Comparison of ENCODE assay signal across 9 cellular contexts in the genomic region with DNA sequence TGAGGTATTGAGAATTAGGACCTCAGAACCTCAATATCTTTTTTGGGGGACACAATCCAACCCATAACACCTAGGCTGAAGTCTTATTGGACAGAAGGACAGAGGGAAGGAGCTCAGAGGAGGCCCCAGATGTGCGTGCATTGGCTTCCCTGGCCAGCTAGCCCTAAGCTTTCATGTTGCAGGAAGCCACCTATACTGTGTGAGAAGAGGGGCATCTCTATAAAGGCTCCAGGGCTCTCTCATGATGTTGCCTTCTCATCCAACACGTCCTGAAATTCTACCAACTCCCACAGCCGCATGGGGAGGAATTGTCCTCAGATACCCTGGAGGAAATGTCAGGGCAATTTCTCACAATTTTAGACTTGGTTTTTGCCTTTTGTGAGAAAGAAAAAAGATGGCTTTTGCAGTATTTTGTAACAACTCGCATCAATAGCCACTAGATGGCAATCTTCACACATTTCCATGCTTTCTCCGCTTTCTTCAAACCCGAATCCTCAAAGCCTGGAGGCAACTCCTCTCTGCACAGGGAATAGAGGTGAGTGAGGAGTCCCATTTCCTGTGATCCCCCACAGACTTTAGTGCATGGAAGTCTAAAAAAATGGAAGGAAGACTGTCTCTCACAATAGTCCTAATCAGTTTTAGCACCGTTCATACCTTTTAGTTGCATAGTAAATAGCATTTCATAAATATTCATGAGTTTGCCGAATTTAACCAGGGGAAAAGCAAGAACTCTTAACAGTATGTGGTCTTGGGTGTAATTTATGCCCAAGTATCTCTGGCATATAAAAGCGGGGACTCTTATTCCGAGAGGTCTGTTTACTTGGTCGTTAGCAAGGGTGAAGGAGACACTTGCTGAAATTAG. TPM values are rescaled to one million over a fixed set of nuclear protein-coding genes. Genes with fewer than 3 reads are reported as not detected.
DNase-seq lines count a peak whose midpoint lies in the region; ATAC-seq and TF ChIP-seq lines count a peak whose summit lies in the region.
"Had no signal": no experiment of that assay in that cellular context is flagged by ENCODE, and none has a peak within 500 bp of the region (broad histone marks: within the 10 kb centered on the region; RNA-seq: fewer than 3 reads in every experiment).

No MANE protein-coding gene starts in this region.

- H3K27ac Mint-ChIP-seq in naive thymus-derived CD4-positive, alpha-beta T cell: peak overlapping the region in 1 of 9 donors; percentile 80

- POLR2A ChIA-PET in naive thymus-derived CD4-positive, alpha-beta T cell (lab: Charles Lee): no interaction called here

- H3K4me1 ChIP-seq in esophagus muscularis mucosa: peaks cover 0 to 5% (median 0%) of the 10 kb centered on the region in 4 donors
- H3K4me1 ChIP-seq in naive thymus-derived CD4-positive, alpha-beta T cell (ENCODE audit: control insufficient read depth in 2 of 2, insufficient read depth in 2 of 2, low read length in 2 of 2): no peaks in the 10 kb centered on the region

- no peaks in the 10 kb centered on the region for H3K9me3 Mint-ChIP-seq in naive thymus-derived CD4-positive, alpha-beta T cell

- TF ChIP-seq POLR2A in esophagus muscularis mucosa (IDR thresholded peaks at IDR 0.05; ENCODE audit: low read depth): no peak

- no peaks in the 10 kb centered on the region for H3K36me3 Mint-ChIP-seq in naive thymus-derived CD4-positive, alpha-beta T cell

- H3K27ac ChIP-seq in esophagus muscularis mucosa (replicated peaks in 1 of 4): no peak overlapping the region
- H3K27ac ChIP-seq in naive thymus-derived CD4-positive, alpha-beta T cell (ENCODE audit: low read depth, low read length): no peak overlapping the region

- no peak for TF ChIP-seq EP300 in esophagus muscularis mucosa (IDR thresholded peaks at IDR 0.05)

- no peaks in the 10 kb centered on the region for H3K36me3 ChIP-seq in esophagus muscularis mucosa
- no peaks in the 10 kb centered on the region for H3K36me3 ChIP-seq in naive thymus-derived CD4-positive, alpha-beta T cell (ENCODE audit: control insufficient read depth in 2 of 3, insufficient read depth in 3 of 3, low read length in 3 of 3)

- peaks cover 0 to 17% (median 4%) of the 10 kb centered on the region in 5 donors for H3K27me3 Mint-ChIP-seq in naive thymus-derived CD4-positive, alpha-beta T cell

- DNase-seq in Caki2 (ENCODE audit: low read depth) (peak; percentile 20), LoVo (ENCODE audit: low spot score) (peak; percentile 41), SHP77 (lab: John Stamatoyannopoulos, UW) (peak; percentile 59 to 65), esophagus muscularis mucosa (ENCODE audit: extremely low spot score) (peak; percentile 42)
- DNase-seq in naive thymus-derived CD4-positive, alpha-beta T cell: peak in 7 of 9 donors; percentile 11 to 45 (median 40)
- DNase-seq in activated CD4-positive, alpha-beta T cell treated with anti-CD3 and anti-CD28 coated beads, Interleukin-2, amount 50 U/mL, for 1 hour: no peak

- WGBS in esophagus muscularis mucosa: 31% methylated on average over 11 of the region's 11 CpGs

- peak; percentile 52 to 62 (median 57) for TF ChIP-seq CTCF in esophagus muscularis mucosa (IDR thresholded peaks at IDR 0.05)

- ATAC-seq in GM19372 (IDR thresholded peaks at IDR 0.05; ENCODE audit: low read depth, unreplicated experiment) (peak; percentile 75), GM21717 (IDR thresholded peaks at IDR 0.05; ENCODE audit: unreplicated experiment) (no peak)
- ATAC-seq in naive thymus-derived CD4-positive, alpha-beta T cell: peak; percentile 66

- H3K9me3 ChIP-seq in esophagus muscularis mucosa: no peaks in the 10 kb centered on the region
- no peaks in the 10 kb centered on the region for H3K9me3 ChIP-seq in naive thymus-derived CD4-positive, alpha-beta T cell (ENCODE audit: control insufficient read depth in 2 of 3, low read length in 3 of 3)

- peaks cover 0 to 17% (median 0%) of the 10 kb centered on the region in 4 donors for H3K27me3 ChIP-seq in esophagus muscularis mucosa
- H3K27me3 ChIP-seq in naive thymus-derived CD4-positive, alpha-beta T cell (ENCODE audit: control insufficient read depth in 2 of 2, insufficient read depth in 2 of 2, low read length in 2 of 2): no peaks in the 10 kb centered on the region

- no peak overlapping the region for H3K4me3 ChIP-seq in esophagus muscularis mucosa
- no peak overlapping the region for H3K4me3 ChIP-seq in naive thymus-derived CD4-positive, alpha-beta T cell (ENCODE audit: low read length)

- H3K4me1 Mint-ChIP-seq in naive thymus-derived CD4-positive, alpha-beta T cell: peaks cover 0 to 6% (median 4%) of the 10 kb centered on the region in 7 donors

- H3K4me3 Mint-ChIP-seq in naive thymus-derived CD4-positive, alpha-beta T cell: peak overlapping the region in 7 of 10 donors; percentile 26 to 78 (median 68)

- CTCF ChIA-PET in naive thymus-derived CD4-positive, alpha-beta T cell (lab: Charles Lee): interaction anchor here (0.9 to 2.8 kb wide), 4 partner anchors 29 to 37 kb away, joined by 3 to 8 read pairs (median 6); no protein-coding TSS in a partner anchor

- intact Hi-C loops in esophagus muscularis mucosa (cut with DNase I): no loop called here
- intact Hi-C loops in naive thymus-derived CD4-positive, alpha-beta T cell (cut with micrococcal nuclease): loop anchor here (1.0 to 2.0 kb wide), 3 partner anchors 31 to 127 kb away; no protein-coding TSS in a partner anchor

- in situ Hi-C loops in Caki2 (cut with HindIII; ENCODE audit: low pct_unique_long_range_greater_than_20kb, low sequenced_read_pairs): no loop called here

RNA-seq across cellular contexts. Expression of gene PPP3R2, which starts 7.4 kb away (rescaled TPM):
- total RNA-seq in Caki2 (2014; rRNA removed; shearing (Covaris generic); ENCODE audit: low replicate concordance): not detected in 2 replicates
- under 1 TPM in 1 of 4 donors, not detected in 3; 0.06 TPM for total RNA-seq in esophagus muscularis mucosa
- not detected for total RNA-seq in naive thymus-derived CD4-positive, alpha-beta T cell
- not detected for polyA plus RNA-seq in naive thymus-derived CD4-positive, alpha-beta T cell
- total RNA-seq: skeletal muscle tissue had no signal
